Comparison of ENCODE assay signal across 26 cellular contexts in genomic region chr1:76037314-76037713, GRCh38.
"Had no signal": no experiment of that assay in that cellular context is flagged by ENCODE, and none has a peak within 500 bp of the region (broad histone marks: within the 10 kb centered on the region; RNA-seq: fewer than 3 reads in every experiment).

No MANE protein-coding gene starts in this region.

- H3K4me3 ChIP-seq: ascending aorta, heart right ventricle, left ventricle myocardium inferior, lung, neural progenitor cell, tibial nerve, vagina had no signal

- H3K36me3 Mint-ChIP-seq: activated naive CD4-positive, alpha-beta T cell treated with anti-CD3 and anti-CD28 coated beads, Interleukin-2, amount 10 ng/mL, durations not matched to agents 7 days and 5 days; activated naive CD8-positive, alpha-beta T cell treated with anti-CD3 and anti-CD28 coated beads, Interleukin-2, amount 10 ng/mL, durations not matched to agents 7 days and 5 days; naive thymus-derived CD8-positive, alpha-beta T cell had no signal

- H2AFZ ChIP-seq: neural progenitor cell had no signal

- H3K4me2 ChIP-seq: neural progenitor cell had no signal

- H3K4me1 ChIP-seq: ascending aorta, foreskin keratinocyte, heart right ventricle, left ventricle myocardium inferior, tibial nerve, vagina had no signal

- H3K9me3 ChIP-seq: ascending aorta, left ventricle myocardium inferior, tibial nerve, vagina had no signal

- H3K36me3 ChIP-seq: ascending aorta, brain microvascular endothelial cell, heart right ventricle, left ventricle myocardium inferior, neural progenitor cell, tibial nerve, vagina had no signal

- DNase-seq: activated CD4-positive, alpha-beta T cell treated with anti-CD3 and anti-CD28 coated beads for 4 hours; activated CD4-positive, alpha-beta T cell treated with anti-CD3 and anti-CD28 coated beads, Interleukin-2, amount 50 U/mL, for 48 hours; activated CD8-positive, alpha-beta memory T cell treated with anti-CD3 and anti-CD28 coated beads, Interleukin-2, amount 50 U/mL, for 4 hours; activated gamma-delta T cell; activated naive CD4-positive, alpha-beta T cell treated with anti-CD3 and anti-CD28 coated beads, Interleukin-2, amount 10 ng/mL, durations not matched to agents 7 days and 5 days; activated naive CD8-positive, alpha-beta T cell treated with anti-CD3 and anti-CD28 coated beads, Interleukin-2, amount 10 ng/mL, durations not matched to agents 7 days and 5 days; activated T-cell treated with anti-CD3 and anti-CD28 coated beads, Interleukin-2, amount 50 U/mL, for 1 hour; brain microvascular endothelial cell; cortex of kidney; effector memory CD8-positive, alpha-beta T cell; erythroblast; foreskin keratinocyte; heart right ventricle; kidney glomerular epithelial cell; left ventricle myocardium inferior; naive thymus-derived CD8-positive, alpha-beta T cell; right cardiac atrium; stimulated activated CD4-positive, alpha-beta T cell treated with anti-CD3 and anti-CD28 coated beads, Interleukin-2, amount 100 ng/mL, for 48 hours; stimulated activated naive CD4-positive, alpha-beta T cell treated with Interleukin-2 at 50 U/mL for 16 hours; T-helper 9 cell had no signal

- ATAC-seq: effector memory CD8-positive, alpha-beta T cell; foreskin keratinocyte; heart right ventricle; naive thymus-derived CD8-positive, alpha-beta T cell; right cardiac atrium had no signal

- H3K4me3 Mint-ChIP-seq: activated naive CD4-positive, alpha-beta T cell treated with anti-CD3 and anti-CD28 coated beads, Interleukin-2, amount 10 ng/mL, durations not matched to agents 7 days and 5 days; activated naive CD8-positive, alpha-beta T cell treated with anti-CD3 and anti-CD28 coated beads, Interleukin-2, amount 10 ng/mL, durations not matched to agents 7 days and 5 days; effector memory CD8-positive, alpha-beta T cell; naive thymus-derived CD8-positive, alpha-beta T cell; neural progenitor cell had no signal

- H3K27me3 ChIP-seq: ascending aorta, brain microvascular endothelial cell, neural progenitor cell, tibial nerve, vagina had no signal

- H3K27ac Mint-ChIP-seq: activated naive CD4-positive, alpha-beta T cell treated with anti-CD3 and anti-CD28 coated beads, Interleukin-2, amount 10 ng/mL, durations not matched to agents 7 days and 5 days; activated naive CD8-positive, alpha-beta T cell treated with anti-CD3 and anti-CD28 coated beads, Interleukin-2, amount 10 ng/mL, durations not matched to agents 7 days and 5 days; effector memory CD8-positive, alpha-beta T cell; naive thymus-derived CD8-positive, alpha-beta T cell; neural progenitor cell had no signal

- H3K9me3 Mint-ChIP-seq: activated naive CD4-positive, alpha-beta T cell treated with anti-CD3 and anti-CD28 coated beads, Interleukin-2, amount 10 ng/mL, durations not matched to agents 7 days and 5 days; activated naive CD8-positive, alpha-beta T cell treated with anti-CD3 and anti-CD28 coated beads, Interleukin-2, amount 10 ng/mL, durations not matched to agents 7 days and 5 days; effector memory CD8-positive, alpha-beta T cell; naive thymus-derived CD8-positive, alpha-beta T cell; neural progenitor cell had no signal

- H3K27ac ChIP-seq: ascending aorta, brain microvascular endothelial cell, foreskin keratinocyte, heart right ventricle, left ventricle myocardium inferior, neural progenitor cell, tibial nerve, vagina, VCaP had no signal

- H3K4me1 Mint-ChIP-seq: activated naive CD4-positive, alpha-beta T cell treated with anti-CD3 and anti-CD28 coated beads, Interleukin-2, amount 10 ng/mL, durations not matched to agents 7 days and 5 days; activated naive CD8-positive, alpha-beta T cell treated with anti-CD3 and anti-CD28 coated beads, Interleukin-2, amount 10 ng/mL, durations not matched to agents 7 days and 5 days had no signal
